Comparison of ENCODE assay signal across 1 cellular context in genomic region chr19:34999498-35000337, GRCh38.
TF ChIP-seq lines count a peak whose summit lies in the region.

GRAMD1A (plus strand) TSS chr19:35000323; CDS start chr19:35000479, 156 bp downstream.

TF ChIP-seq in HepG2, 621 proteins besides CTCF, POLR2A, EP300 and RAD21 (continued from another document and continues in another):
- TF ChIP-seq PAXIP1 (CRISPR knock-in tag; conservative IDR thresholded peaks at IDR 0.05) = no peak; the same call in 1 of the 2 replicates
- TF ChIP-seq, protein P1, sequence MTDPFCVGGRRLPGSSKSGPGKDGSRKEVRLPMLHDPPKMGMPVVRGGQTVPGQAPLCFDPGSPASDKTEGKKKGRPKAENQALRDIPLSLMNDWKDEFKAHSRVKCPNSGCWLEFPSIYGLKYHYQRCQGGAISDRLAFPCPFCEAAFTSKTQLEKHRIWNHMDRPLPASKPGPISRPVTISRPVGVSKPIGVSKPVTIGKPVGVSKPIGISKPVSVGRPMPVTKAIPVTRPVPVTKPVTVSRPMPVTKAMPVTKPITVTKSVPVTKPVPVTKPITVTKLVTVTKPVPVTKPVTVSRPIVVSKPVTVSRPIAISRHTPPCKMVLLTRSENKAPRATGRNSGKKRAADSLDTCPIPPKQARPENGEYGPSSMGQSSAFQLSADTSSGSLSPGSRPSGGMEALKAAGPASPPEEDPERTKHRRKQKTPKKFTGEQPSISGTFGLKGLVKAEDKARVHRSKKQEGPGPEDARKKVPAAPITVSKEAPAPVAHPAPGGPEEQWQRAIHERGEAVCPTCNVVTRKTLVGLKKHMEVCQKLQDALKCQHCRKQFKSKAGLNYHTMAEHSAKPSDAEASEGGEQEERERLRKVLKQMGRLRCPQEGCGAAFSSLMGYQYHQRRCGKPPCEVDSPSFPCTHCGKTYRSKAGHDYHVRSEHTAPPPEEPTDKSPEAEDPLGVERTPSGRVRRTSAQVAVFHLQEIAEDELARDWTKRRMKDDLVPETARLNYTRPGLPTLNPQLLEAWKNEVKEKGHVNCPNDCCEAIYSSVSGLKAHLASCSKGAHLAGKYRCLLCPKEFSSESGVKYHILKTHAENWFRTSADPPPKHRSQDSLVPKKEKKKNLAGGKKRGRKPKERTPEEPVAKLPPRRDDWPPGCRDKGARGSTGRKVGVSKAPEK (CRISPR knock-in tag; IDR thresholded peaks at IDR 0.05; ENCODE audit: borderline replicate concordance) = no peak
- TF ChIP-seq, protein P2, sequence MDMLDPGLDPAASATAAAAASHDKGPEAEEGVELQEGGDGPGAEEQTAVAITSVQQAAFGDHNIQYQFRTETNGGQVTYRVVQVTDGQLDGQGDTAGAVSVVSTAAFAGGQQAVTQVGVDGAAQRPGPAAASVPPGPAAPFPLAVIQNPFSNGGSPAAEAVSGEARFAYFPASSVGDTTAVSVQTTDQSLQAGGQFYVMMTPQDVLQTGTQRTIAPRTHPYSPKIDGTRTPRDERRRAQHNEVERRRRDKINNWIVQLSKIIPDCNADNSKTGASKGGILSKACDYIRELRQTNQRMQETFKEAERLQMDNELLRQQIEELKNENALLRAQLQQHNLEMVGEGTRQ (IDR thresholded peaks at IDR 0.05; ENCODE audit: low read depth, low read length) = no peak
- TF ChIP-seq, protein P2 (CRISPR knock-in tag; IDR thresholded peaks at IDR 0.05; ENCODE audit: borderline replicate concordance) = no peak
- TF ChIP-seq RBM39 (IDR thresholded peaks at IDR 0.05; ENCODE audit: low read depth, low read length, poor library complexity, severe bottlenecking) = no peak
- TF ChIP-seq RORA (CRISPR knock-in tag; IDR thresholded peaks at IDR 0.05) = no peak
- peak; percentile 11; the same call in 1 of the 2 replicates for TF ChIP-seq HDAC2 (CRISPR knock-in tag; IDR thresholded peaks at IDR 0.05)
- no peak for TF ChIP-seq SPEN (CRISPR knock-in tag; IDR thresholded peaks at IDR 0.05; ENCODE audit: low read depth)
- TF ChIP-seq, protein P3, sequence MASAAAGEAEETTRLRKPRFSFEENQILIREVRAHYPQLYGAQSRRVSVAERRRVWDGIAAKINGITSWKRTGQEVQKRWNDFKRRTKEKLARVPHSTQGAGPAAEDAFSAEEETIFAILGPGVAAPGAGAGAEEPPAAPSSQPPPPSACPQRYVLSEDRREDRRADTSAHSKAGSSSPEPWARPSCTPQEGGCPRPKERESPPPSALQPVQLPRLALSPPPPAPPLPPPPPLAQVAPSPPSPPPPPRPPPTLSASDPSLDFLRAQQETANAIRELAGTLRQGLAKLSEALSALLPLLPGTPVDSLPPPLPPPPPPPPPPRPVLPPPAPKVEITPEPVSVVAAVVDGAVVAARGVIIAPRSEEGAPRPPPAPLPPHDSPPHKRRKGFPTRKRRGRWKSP (CRISPR knock-in tag; IDR thresholded peaks at IDR 0.05) = 0 out of 2 replicates have a peak, but pooled peaks have one; percentile 40
- no peak for TF ChIP-seq ZNF691 (CRISPR knock-in tag; IDR thresholded peaks at IDR 0.05; ENCODE audit: borderline replicate concordance, low read depth)
- TF ChIP-seq ZNF607 (CRISPR knock-in tag; IDR thresholded peaks at IDR 0.05; ENCODE audit: borderline replicate concordance) = 0 out of 2 replicates have a peak, but pooled peaks have one; percentile 35
- TF ChIP-seq EEA1 (CRISPR knock-in tag; IDR thresholded peaks at IDR 0.05; ENCODE audit: borderline replicate concordance) = no peak
- TF ChIP-seq, protein P4, sequence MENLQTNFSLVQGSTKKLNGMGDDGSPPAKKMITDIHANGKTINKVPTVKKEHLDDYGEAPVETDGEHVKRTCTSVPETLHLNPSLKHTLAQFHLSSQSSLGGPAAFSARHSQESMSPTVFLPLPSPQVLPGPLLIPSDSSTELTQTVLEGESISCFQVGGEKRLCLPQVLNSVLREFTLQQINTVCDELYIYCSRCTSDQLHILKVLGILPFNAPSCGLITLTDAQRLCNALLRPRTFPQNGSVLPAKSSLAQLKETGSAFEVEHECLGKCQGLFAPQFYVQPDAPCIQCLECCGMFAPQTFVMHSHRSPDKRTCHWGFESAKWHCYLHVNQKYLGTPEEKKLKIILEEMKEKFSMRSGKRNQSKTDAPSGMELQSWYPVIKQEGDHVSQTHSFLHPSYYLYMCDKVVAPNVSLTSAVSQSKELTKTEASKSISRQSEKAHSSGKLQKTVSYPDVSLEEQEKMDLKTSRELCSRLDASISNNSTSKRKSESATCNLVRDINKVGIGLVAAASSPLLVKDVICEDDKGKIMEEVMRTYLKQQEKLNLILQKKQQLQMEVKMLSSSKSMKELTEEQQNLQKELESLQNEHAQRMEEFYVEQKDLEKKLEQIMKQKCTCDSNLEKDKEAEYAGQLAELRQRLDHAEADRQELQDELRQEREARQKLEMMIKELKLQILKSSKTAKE (CRISPR knock-in tag; IDR thresholded peaks at IDR 0.05; ENCODE audit: borderline replicate concordance) = 0 out of 2 replicates have a peak, but pooled peaks have one; percentile 9
- TF ChIP-seq IRX3 (CRISPR knock-in tag; IDR thresholded peaks at IDR 0.05; ENCODE audit: borderline replicate concordance, low read depth) = no peak
- no peak for TF ChIP-seq TMF1 (CRISPR knock-in tag; IDR thresholded peaks at IDR 0.05; ENCODE audit: low read depth)
- 0 out of 2 replicates have a peak, but pooled peaks have one; percentile 29 for TF ChIP-seq TP53 (CRISPR knock-in tag; conservative IDR thresholded peaks at IDR 0.05)
- peak; percentile 56; the same call in 1 of the 2 replicates for TF ChIP-seq SALL2 (CRISPR knock-in tag; IDR thresholded peaks at IDR 0.05)
- TF ChIP-seq GATA4 (IDR thresholded peaks at IDR 0.05; ENCODE audit: borderline replicate concordance, low read depth) = peak; percentile 36; the same call in 1 of the 2 replicates
- TF ChIP-seq, protein P5, sequence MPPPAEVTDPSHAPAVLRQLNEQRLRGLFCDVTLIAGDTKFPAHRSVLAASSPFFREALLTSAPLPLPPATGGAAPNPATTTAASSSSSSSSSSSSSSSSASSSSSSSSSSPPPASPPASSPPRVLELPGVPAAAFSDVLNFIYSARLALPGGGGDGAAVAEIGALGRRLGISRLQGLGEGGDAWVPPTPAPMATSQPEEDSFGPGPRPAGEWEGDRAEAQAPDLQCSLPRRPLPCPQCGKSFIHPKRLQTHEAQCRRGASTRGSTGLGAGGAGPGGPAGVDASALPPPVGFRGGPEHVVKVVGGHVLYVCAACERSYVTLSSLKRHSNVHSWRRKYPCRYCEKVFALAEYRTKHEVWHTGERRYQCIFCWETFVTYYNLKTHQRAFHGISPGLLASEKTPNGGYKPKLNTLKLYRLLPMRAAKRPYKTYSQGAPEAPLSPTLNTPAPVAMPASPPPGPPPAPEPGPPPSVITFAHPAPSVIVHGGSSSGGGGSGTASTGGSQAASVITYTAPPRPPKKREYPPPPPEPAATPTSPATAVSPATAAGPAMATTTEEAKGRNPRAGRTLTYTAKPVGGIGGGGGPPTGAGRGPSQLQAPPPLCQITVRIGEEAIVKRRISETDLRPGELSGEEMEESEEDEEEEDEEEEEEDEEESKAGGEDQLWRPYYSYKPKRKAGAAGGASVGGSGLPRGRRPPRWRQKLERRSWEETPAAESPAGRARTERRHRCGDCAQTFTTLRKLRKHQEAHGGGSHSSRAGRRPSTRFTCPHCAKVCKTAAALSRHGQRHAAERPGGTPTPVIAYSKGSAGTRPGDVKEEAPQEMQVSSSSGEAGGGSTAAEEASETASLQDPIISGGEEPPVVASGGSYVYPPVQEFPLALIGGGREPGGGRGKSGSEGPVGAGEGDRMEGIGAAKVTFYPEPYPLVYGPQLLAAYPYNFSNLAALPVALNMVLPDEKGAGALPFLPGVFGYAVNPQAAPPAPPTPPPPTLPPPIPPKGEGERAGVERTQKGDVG (CRISPR knock-in tag; IDR thresholded peaks at IDR 0.05; ENCODE audit: borderline replicate concordance) = no peak
- TF ChIP-seq ZNF7 (CRISPR knock-in tag; IDR thresholded peaks at IDR 0.05) = no peak
- TF ChIP-seq ZNF296 (CRISPR knock-in tag; conservative IDR thresholded peaks at IDR 0.05) = no peak
- no peak for TF ChIP-seq ZKSCAN5 (CRISPR knock-in tag; IDR thresholded peaks at IDR 0.05)
- TF ChIP-seq ZNF18 (CRISPR knock-in tag; IDR thresholded peaks at IDR 0.05; ENCODE audit: insufficient replicate concordance) = no peak
- no peak; the same call in 1 of the 2 replicates for TF ChIP-seq UBTF (CRISPR knock-in tag; IDR thresholded peaks at IDR 0.05)
- no peak for TF ChIP-seq KLF13 (CRISPR knock-in tag; IDR thresholded peaks at IDR 0.05)
- TF ChIP-seq HMGA1 (CRISPR knock-in tag; conservative IDR thresholded peaks at IDR 0.05) = no peak
- no peak for TF ChIP-seq SRF (IDR thresholded peaks at IDR 0.05; ENCODE audit: low read depth, low read length)
- TF ChIP-seq SP4 (CRISPR knock-in tag; IDR thresholded peaks at IDR 0.05) = peak; percentile 19
- TF ChIP-seq TRIM22 (IDR thresholded peaks at IDR 0.05) = no peak
- no peak for TF ChIP-seq ZNF83 (CRISPR knock-in tag; IDR thresholded peaks at IDR 0.05; ENCODE audit: borderline replicate concordance)
- no peak for TF ChIP-seq ARNT (IDR thresholded peaks at IDR 0.05)
- no peak; the same call in 1 of the 2 replicates for TF ChIP-seq FOXK1 (CRISPR knock-in tag; IDR thresholded peaks at IDR 0.05; ENCODE audit: borderline replicate concordance, low read depth)
- no peak for TF ChIP-seq KDM1A (CRISPR knock-in tag; IDR thresholded peaks at IDR 0.05)
